8 cellular contexts compared by ENCODE assay signal in genomic region chr1:64745986-64746940, GRCh38. TPM values are rescaled to one million over a fixed set of nuclear protein-coding genes. Genes with fewer than 3 reads are reported as not detected.
DNase-seq lines count a peak whose midpoint lies in the region; ATAC-seq and TF ChIP-seq lines count a peak whose summit lies in the region.

No MANE protein-coding gene starts in this region.

- peak overlapping the region; percentile 97 for H3K18ac ChIP-seq in neuronal stem cell (ENCODE audit: low read length)

- H2BK5ac ChIP-seq in neuronal stem cell (ENCODE audit: low read length), result no peak overlapping the region

- ATAC-seq in activated T-cell treated with anti-CD3 and anti-CD28 coated beads, Interleukin-2, amount 50 U/mL, for 72 hours (replicated peaks in 1 of 2), result no peak
- ATAC-seq in GM21515 (IDR thresholded peaks at IDR 0.05; ENCODE audit: unreplicated experiment), result no peak

- H4K91ac ChIP-seq in neuronal stem cell (ENCODE audit: low read depth, low read length, poor library complexity), result no peak overlapping the region

- H3K9me3 Mint-ChIP-seq in activated T-cell treated with anti-CD3 and anti-CD28 coated beads, Interleukin-2, amount 50 U/mL, for 72 hours, result no peaks in the 10 kb centered on the region

- H3K4me1 ChIP-seq in SJCRH30, result 0 out of 2 replicates have a peak, but pooled peaks cover 6% of the 10 kb centered on the region
- peaks cover 29 to 51% (median 50%) of the 10 kb centered on the region in 4 donors for H3K4me1 ChIP-seq in esophagus muscularis mucosa
- H3K4me1 ChIP-seq in neuronal stem cell (ENCODE audit: control insufficient read depth in 2 of 2, insufficient read depth in 1 of 2, low read depth in 1 of 2, low read length in 2 of 2), result peaks cover 4 to 13% of the 10 kb centered on the region in 2 donors

- peak overlapping the region; percentile 86 to 88 for H3K4me3 Mint-ChIP-seq in activated T-cell treated with anti-CD3 and anti-CD28 coated beads, Interleukin-2, amount 50 U/mL, for 72 hours

- peak overlapping the region; percentile 91 for H3K4me2 ChIP-seq in neuronal stem cell (ENCODE audit: insufficient read depth, low read length, poor library complexity, severe bottlenecking)

- H3K27ac Mint-ChIP-seq in activated T-cell treated with anti-CD3 and anti-CD28 coated beads, Interleukin-2, amount 50 U/mL, for 72 hours, result no peak overlapping the region

- H3K36me3 ChIP-seq in SJCRH30, result 0 out of 2 replicates have a peak, but pooled peaks cover 2% of the 10 kb centered on the region
- H3K36me3 ChIP-seq in esophagus muscularis mucosa, result no peaks in the 10 kb centered on the region
- H3K36me3 ChIP-seq in neuronal stem cell (replicated peaks in 1 of 2; ENCODE audit: control insufficient read depth in 2 of 2, insufficient read depth in 2 of 2, low read length in 2 of 2), result no peaks in the 10 kb centered on the region

- no peak for TF ChIP-seq POLR2A in esophagus muscularis mucosa (IDR thresholded peaks at IDR 0.05; ENCODE audit: low read depth)

- 27% methylated on average over 8 of the region's 8 CpGs for WGBS in esophagus muscularis mucosa
- WGBS in neuronal stem cell (ENCODE audit: extremely low coverage in 2 of 2, insufficient read length in 2 of 2, insufficient replicate concordance in 1 of 2), 2 donors, result no CpG with 5 or more reads among the region's 8 CpGs

- no peak overlapping the region for H2AK5ac ChIP-seq in neuronal stem cell (ENCODE audit: low read depth, low read length)

- TF ChIP-seq EP300 in esophagus muscularis mucosa (IDR thresholded peaks at IDR 0.05), result no peak

- H3K36me3 Mint-ChIP-seq in activated T-cell treated with anti-CD3 and anti-CD28 coated beads, Interleukin-2, amount 50 U/mL, for 72 hours (ENCODE audit: insufficient read depth in 2 of 2), result no peaks in the 10 kb centered on the region

- H3K14ac ChIP-seq in neuronal stem cell (ENCODE audit: low read length), result no peak overlapping the region

- no peak overlapping the region for H4K8ac ChIP-seq in neuronal stem cell (ENCODE audit: low read depth, low read length)

- H3K79me1 ChIP-seq in neuronal stem cell (ENCODE audit: low read depth, low read length), result peaks cover 9% of the 10 kb centered on the region

- H3K27me3 Mint-ChIP-seq in activated T-cell treated with anti-CD3 and anti-CD28 coated beads, Interleukin-2, amount 50 U/mL, for 72 hours (ENCODE audit: low read depth), result peaks cover 5% of the 10 kb centered on the region

- intact Hi-C loops in esophagus muscularis mucosa (cut with DNase I), result loop anchor here (2.0 to 10.0 kb wide), 2 partner anchors 79 to 219 kb away; partner anchors contain the start of gene JAK1
- intact Hi-C loops in posterior vena cava (cut with DNase I), result no loop called here

- H3K4ac ChIP-seq in neuronal stem cell (ENCODE audit: low read length), result no peak overlapping the region

- H3K4me3 ChIP-seq in SJCRH30 (peak overlapping the region; percentile 98), esophagus muscularis mucosa (peak overlapping the region; percentile 79 to 93 (median 86)), neuronal stem cell (ENCODE audit: low read length in 2 of 2) (peak overlapping the region; percentile 85 to 87)

- no peak for DNase-seq in activated T-cell treated with anti-CD3 and anti-CD28 coated beads, Interleukin-2, amount 50 U/mL, for 72 hours
- no peak for DNase-seq in activated T-cell treated with anti-CD3 and anti-CD28 coated beads, Interleukin-2, amount 50 U/mL, for 1 hour
- DNase-seq in SJCRH30 (peak in 1 of 2 experiments; percentile 17), esophagus muscularis mucosa (ENCODE audit: extremely low spot score) (no peak), neuronal stem cell (ENCODE audit: low spot score) (no peak), posterior vena cava (ENCODE audit: low spot score) (no peak)
- no peak for DNase-seq in activated effector memory CD4-positive, alpha-beta T cell treated with anti-CD3 and anti-CD28 coated beads, Interleukin-2, amount 50 U/mL, for 16 hours

- no peaks in the 10 kb centered on the region for H3K27me3 ChIP-seq in SJCRH30
- no peaks in the 10 kb centered on the region for H3K27me3 ChIP-seq in esophagus muscularis mucosa
- peaks cover 0 to 2% (median 0%) of the 10 kb centered on the region in 3 experiments for H3K27me3 ChIP-seq in neuronal stem cell (ENCODE audit: control insufficient read depth in 3 of 3, insufficient read depth in 3 of 3, low read depth in 1 of 3, low read length in 3 of 3)

- no peak for TF ChIP-seq CTCF in esophagus muscularis mucosa (IDR thresholded peaks at IDR 0.05)

- H2AFZ ChIP-seq in neuronal stem cell (ENCODE audit: low read length), result peak overlapping the region; percentile 98

- H3K9me3 ChIP-seq in SJCRH30 (replicated peaks), result no peaks in the 10 kb centered on the region
- no peaks in the 10 kb centered on the region for H3K9me3 ChIP-seq in esophagus muscularis mucosa
- H3K9me3 ChIP-seq in neuronal stem cell (replicated peaks in 1 of 2; ENCODE audit: control insufficient read depth in 2 of 2, insufficient read depth in 1 of 2, low read depth in 1 of 2, low read length in 2 of 2), result no peaks in the 10 kb centered on the region

- H2BK15ac ChIP-seq in neuronal stem cell (ENCODE audit: low read length), result peak overlapping the region; percentile 67

- H3K4me1 Mint-ChIP-seq in activated T-cell treated with anti-CD3 and anti-CD28 coated beads, Interleukin-2, amount 50 U/mL, for 72 hours (ENCODE audit: low read depth), result peaks cover 21% of the 10 kb centered on the region

- H3K27ac ChIP-seq in SJCRH30 (no peak overlapping the region), esophagus muscularis mucosa (replicated peaks in 1 of 4) (peak overlapping the region; percentile 87 to 93 (median 88)), neuronal stem cell (replicated peaks; ENCODE audit: low read length) (no peak overlapping the region)

- H2BK12ac ChIP-seq in neuronal stem cell (ENCODE audit: low read length), result no peak overlapping the region

- H2BK120ac ChIP-seq in neuronal stem cell (ENCODE audit: low read depth, low read length), result no peak overlapping the region

- peak overlapping the region; percentile 89 for H3K23ac ChIP-seq in neuronal stem cell (ENCODE audit: low read depth, low read length, poor library complexity)

- H3K9ac ChIP-seq in neuronal stem cell (ENCODE audit: low read depth, low read length, poor library complexity), result peak overlapping the region; percentile 86

RNA-seq across cellular contexts. Expression of gene RAVER2, which starts 1.4 kb away (rescaled TPM):
- total RNA-seq in activated T-cell treated with anti-CD3 and anti-CD28 coated beads, Interleukin-2, amount 50 U/mL, for 72 hours, result 1 to 10 TPM; 2.7 to 3.0 TPM
- total RNA-seq in SJCRH30 (2014; rRNA removed; shearing (Covaris generic)), result 26.9 and 29.1 TPM in 2 replicates
- total RNA-seq in esophagus muscularis mucosa (10 to 100 TPM; 17.9 to 30.2 (median 22.4) TPM), posterior vena cava (10 to 100 TPM in 1 of 2 donors, 1 to 10 TPM in 1; 8.8 to 11.5 TPM)
- polyA plus RNA-seq in neuronal stem cell (2013, experiment 1 of 2), result 12.6 TPM
- polyA plus RNA-seq in neuronal stem cell (2013, experiment 2 of 2), result 12.6 TPM

Comparison
In these comparisons a context has a peak if more than half of its experiments do, and no peak if none do; other contexts are left out.
1. H3K27ac ChIP-seq: peak in esophagus muscularis mucosa (4 of 4); none in SJCRH30 (single experiment) and neuronal stem cell (single experiment).
2. Peak in every context shown above with its lines, with median percentiles within 50 percentile points of each other: H3K4me3 ChIP-seq.